In genomic region chr4:161496-162284, GRCh38 we compare ENCODE assay signal across 20 cellular contexts. TPM values are rescaled to one million over a fixed set of nuclear protein-coding genes. Genes with fewer than 3 reads are reported as not detected.
DNase-seq lines count a peak whose midpoint lies in the region; ATAC-seq, FAIRE-seq and TF ChIP-seq lines count a peak whose summit lies in the region.
"Had no signal": no experiment of that assay in that cellular context is flagged by ENCODE, and none has a peak within 500 bp of the region (broad histone marks: within the 10 kb centered on the region; RNA-seq: fewer than 3 reads in every experiment).

No MANE protein-coding gene starts in this region.

- no peak for FAIRE-seq in A549 (lab: Jason Lieb, UNC)
- FAIRE-seq: colon, endothelial cell of umbilical vein had no signal

- no peak overlapping the region for H3K4me2 ChIP-seq in A549

- DNase-seq in A549 (ENCODE audit: low read depth in 1 of 2, low spot score in 1 of 2), result peak in 1 of 2 experiments; percentile 2
- peak; percentile 6 for DNase-seq in GM06990 (ENCODE audit: extremely low read depth, insufficient read length)
- DNase-seq in astrocyte of the hippocampus (ENCODE audit: low read depth, low spot score), result peak; percentile 2
- no peak for DNase-seq in WTC11 (ENCODE audit: low spot score)
- DNase-seq in right atrium auricular region (ENCODE audit: low spot score), result no peak
- DNase-seq: activated CD8-positive, alpha-beta T cell treated with anti-CD3 and anti-CD28 coated beads for 36 hours; activated naive CD4-positive, alpha-beta T cell treated with Interleukin-2 at 50 U/mL for 16 hours; activated T-cell treated with anti-CD3 and anti-CD28 coated beads, Interleukin-2, amount 50 U/mL, for 1 hour; CD4-positive, alpha-beta T cell; foreskin fibroblast; NCI-H1694; NCI-H774; SIG-M5 had no signal

- H3K27me3 Mint-ChIP-seq in WTC11 (ENCODE audit: low read depth), result peaks cover 3% of the 10 kb centered on the region; the same call in 1 of the 2 replicates
- H3K27me3 Mint-ChIP-seq: activated CD8-positive, alpha-beta T cell treated with anti-CD3 and anti-CD28 coated beads for 36 hours; CD4-positive, alpha-beta T cell had no signal

- TF ChIP-seq POLR2A in A549 (IDR thresholded peaks at IDR 0.05; ENCODE audit: low read length), result no peak

- no peak overlapping the region for H3K4me3 ChIP-seq in A549
- no peak overlapping the region for H3K4me3 ChIP-seq in GM06990 (replicated peaks; ENCODE audit: low read depth, low read length)
- peak overlapping the region; percentile 13 for H3K4me3 ChIP-seq in iPS-20b (ENCODE audit: low read length)
- no peak overlapping the region for H3K4me3 ChIP-seq in right atrium auricular region

- TF ChIP-seq CTCF in A549 (IDR thresholded peaks at IDR 0.05), result no peak
- TF ChIP-seq CTCF in GM06990 (IDR thresholded peaks at IDR 0.05; ENCODE audit: insufficient read depth, low read length, poor library complexity, severe bottlenecking), result no peak
- TF ChIP-seq CTCF in WTC11 (IDR thresholded peaks at IDR 0.05), result no peak
- TF ChIP-seq CTCF in right atrium auricular region (IDR thresholded peaks at IDR 0.05), result no peak

- H3K4me3 Mint-ChIP-seq in WTC11, result no peak overlapping the region
- H3K4me3 Mint-ChIP-seq: activated CD8-positive, alpha-beta T cell treated with anti-CD3 and anti-CD28 coated beads for 36 hours; CD4-positive, alpha-beta T cell; T-helper 1 cell treated with Interleukin-12 subunit alpha and Interleukin-12 subunit beta and Interleukin-4 antibody, amounts not matched to agents 30 μg/mL and 1 μg/mL, for 36 hours had no signal

- no peak for TF ChIP-seq RAD21 in A549 (conservative IDR thresholded peaks at IDR 0.05 in 1 of 2, IDR thresholded peaks at IDR 0.05 in 1 of 2)

- H3K9ac ChIP-seq in iPS-20b (ENCODE audit: low read depth, low read length), result no peak overlapping the region

- H3K27ac Mint-ChIP-seq in WTC11, result no peak overlapping the region
- H3K27ac Mint-ChIP-seq: activated CD8-positive, alpha-beta T cell treated with anti-CD3 and anti-CD28 coated beads for 36 hours; CD4-positive, alpha-beta T cell; T-helper 1 cell treated with Interleukin-12 subunit alpha and Interleukin-12 subunit beta and Interleukin-4 antibody, amounts not matched to agents 30 μg/mL and 1 μg/mL, for 36 hours had no signal

- ATAC-seq in A549 (no peak), HG03354 (IDR thresholded peaks at IDR 0.05; ENCODE audit: poor library complexity, severe bottlenecking, unreplicated experiment) (no peak), WTC11 (no peak), GM19351 (IDR thresholded peaks at IDR 0.05; ENCODE audit: unreplicated experiment) (no peak)
- ATAC-seq: activated CD8-positive, alpha-beta T cell treated with anti-CD3 and anti-CD28 coated beads for 36 hours had no signal

- H3K4me1 ChIP-seq in A549 (no peaks in the 10 kb centered on the region), iPS-20b (ENCODE audit: insufficient read depth, low read length) (no peaks in the 10 kb centered on the region), right atrium auricular region (no peaks in the 10 kb centered on the region)

- WGBS in A549 (ENCODE audit: missing lambda C conversion rate), result 90% methylated on average over 4 of the region's 4 CpGs

- H3K27me3 ChIP-seq in GM06990 (replicated peaks; ENCODE audit: control insufficient read depth, insufficient read depth, low read length), result no peaks in the 10 kb centered on the region
- H3K27me3 ChIP-seq in iPS-20b (ENCODE audit: insufficient read depth, low read length), result no peaks in the 10 kb centered on the region
- H3K27me3 ChIP-seq in right atrium auricular region, result no peaks in the 10 kb centered on the region
- H3K27me3 ChIP-seq: neutrophil had no signal

- peaks cover 92% of the 10 kb centered on the region for H3K36me3 Mint-ChIP-seq in WTC11

- no peak for TF ChIP-seq EP300 in A549 (IDR thresholded peaks at IDR 0.05)

- CTCF ChIA-PET in A549 (lab: Yijun Ruan, JAX), result no interaction called here
- CTCF ChIA-PET in WTC11 (lab: Charles Lee), result no interaction called here

- H3K36me3 ChIP-seq in GM06990 (ENCODE audit: control insufficient read depth, insufficient read depth, low read length), result no peaks in the 10 kb centered on the region
- H3K36me3 ChIP-seq in iPS-20b (ENCODE audit: insufficient read depth, low read depth, low read length), result peaks cover 51% of the 10 kb centered on the region
- peaks cover 38% of the 10 kb centered on the region for H3K36me3 ChIP-seq in right atrium auricular region
- H3K36me3 ChIP-seq: neutrophil had no signal

- POLR2A ChIA-PET in A549 (lab: Yijun Ruan, JAX) (no interaction called here), WTC11 (lab: Charles Lee) (no interaction called here)

- H3K9me3 ChIP-seq in A549 (peaks cover 58% of the 10 kb centered on the region), iPS-20b (ENCODE audit: insufficient read depth, low read depth, low read length) (peaks cover 90% of the 10 kb centered on the region), right atrium auricular region (peaks cover 53 to 100% of the 10 kb centered on the region in 2 donors)

- no peak overlapping the region for H3K27ac ChIP-seq in A549
- no peak overlapping the region for H3K27ac ChIP-seq in iPS-20b (ENCODE audit: low read length)
- no peak overlapping the region for H3K27ac ChIP-seq in right atrium auricular region
- H3K27ac ChIP-seq: neutrophil had no signal

- no peaks in the 10 kb centered on the region for H3K4me1 Mint-ChIP-seq in WTC11

- peaks cover 66% of the 10 kb centered on the region for H3K9me3 Mint-ChIP-seq in WTC11

TF ChIP-seq in A549, 52 proteins besides CTCF, POLR2A, EP300 and RAD21:
- TF ChIP-seq SREBF2 (IDR thresholded peaks at IDR 0.05), result no peak
- no peak for TF ChIP-seq BHLHE40 (IDR thresholded peaks at IDR 0.05; ENCODE audit: low read depth, low read length)
- no peak for TF ChIP-seq JUN (IDR thresholded peaks at IDR 0.05)
- TF ChIP-seq GATA3 (IDR thresholded peaks at IDR 0.05; ENCODE audit: borderline replicate concordance), result peak; percentile 16; the same call in 1 of the 2 replicates
- TF ChIP-seq HEYL (CRISPR knock-in tag; IDR thresholded peaks at IDR 0.05), result no peak
- no peak for TF ChIP-seq HOXA7 (CRISPR knock-in tag; IDR thresholded peaks at IDR 0.05)
TF ChIP-seq in A549: peak in this region for 1.

TF ChIP-seq in WTC11, 78 proteins besides CTCF, POLR2A, EP300 and RAD21:
- no peak for TF ChIP-seq USF1 (CRISPR knock-in tag; IDR thresholded peaks at IDR 0.05)
- no peak for TF ChIP-seq ZNF121 (CRISPR knock-in tag; IDR thresholded peaks at IDR 0.05)
- no peak for TF ChIP-seq IRF1 (CRISPR knock-in tag; IDR thresholded peaks at IDR 0.05)
- no peak for TF ChIP-seq TCF7 (CRISPR knock-in tag; IDR thresholded peaks at IDR 0.05; ENCODE audit: low read depth)
- no peak for TF ChIP-seq ZNF671 (CRISPR knock-in tag; IDR thresholded peaks at IDR 0.05)
- no peak for TF ChIP-seq ZNF416 (CRISPR knock-in tag; IDR thresholded peaks at IDR 0.05)
- no peak for TF ChIP-seq NR2C2 (CRISPR knock-in tag; IDR thresholded peaks at IDR 0.05)
- TF ChIP-seq ZNF263 (CRISPR knock-in tag; IDR thresholded peaks at IDR 0.05; ENCODE audit: low read depth), result no peak
- no peak for TF ChIP-seq KAT7 (CRISPR knock-in tag; IDR thresholded peaks at IDR 0.05; ENCODE audit: borderline replicate concordance)
- TF ChIP-seq FOXP1 (CRISPR knock-in tag; IDR thresholded peaks at IDR 0.05; ENCODE audit: borderline replicate concordance), result no peak
- TF ChIP-seq HMGXB4 (CRISPR knock-in tag; IDR thresholded peaks at IDR 0.05), result no peak
TF ChIP-seq in WTC11: peak in this region for 0.

RNA-seq across cellular contexts. Expression of gene ZNF718, which starts 37.4 kb away (rescaled TPM):
- polyA plus RNA-seq in A549 (2011; rRNA removed) (0.89 and 1.1 TPM in 2 replicates), A549 (2017; fragmentation: RNase III; extraction: RNeasy Plus Mini Kit Qiagen cat#74134 plus additional on column Dnase treatment) (0.96 to 1.3 TPM (median 1.0 TPM) in 3 replicates)
- 0.67 and 0.71 TPM in 2 replicates for polyA plus RNA-seq in A549 (2012; cell fraction: cytosol; rRNA removed)
- 0.95 and 0.97 TPM in 2 replicates for polyA plus RNA-seq in A549 (2012; cell fraction: nucleus; rRNA removed)
- 0.79 and 1.1 TPM in 2 replicates for polyA minus RNA-seq in A549 (2011; rRNA and poly(A)+ RNA removed)
- total RNA-seq in WTC11 (2021) (11.8 to 12.5 TPM (median 12.0 TPM) in 3 replicates), right atrium auricular region (1 to 10 TPM; 2.4 to 3.5 TPM)

Comparison
In these comparisons a context has a peak if more than half of its experiments do, and no peak if none do; other contexts are left out.
1. DNase-seq: peak in GM06990 (single experiment) and astrocyte of the hippocampus (single experiment); none in WTC11 (single experiment) and right atrium auricular region (single experiment).